8 cellular contexts compared by ENCODE assay signal in the genomic region with DNA sequence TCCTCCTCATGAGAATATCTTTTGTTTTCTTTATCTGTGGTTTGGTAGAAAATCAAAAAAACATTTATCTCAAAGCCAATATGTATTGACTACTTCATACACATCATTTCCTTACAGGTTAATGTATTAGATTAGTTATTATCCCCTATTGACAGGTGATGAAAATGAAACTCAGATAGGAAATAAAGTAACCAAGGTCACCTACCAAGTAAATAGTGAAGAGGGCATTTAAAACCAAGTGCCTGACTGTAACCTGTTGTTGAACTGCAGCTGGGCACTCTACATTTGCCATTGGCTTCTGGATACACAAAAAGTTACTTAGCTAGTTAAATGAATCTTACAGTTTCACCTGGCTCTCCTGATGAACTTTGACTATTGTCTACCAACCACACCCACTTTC.
"Had no signal": no experiment of that assay in that cellular context is flagged by ENCODE, and none has a peak within 500 bp of the region (broad histone marks: within the 10 kb centered on the region; RNA-seq: fewer than 3 reads in every experiment).

No MANE protein-coding gene starts in this region.

- DNase-seq: GOT3, H7, HFFc6, IMR-90, KG1 had no signal

- H3K4me3 Mint-ChIP-seq: HFFc6 had no signal

- ATAC-seq: HCT116, K562 had no signal

- H3K4me3 ChIP-seq: HAP-1, K562 had no signal

- H3K9me3 Mint-ChIP-seq: HFFc6 had no signal

- H3K9me3 ChIP-seq: HAP-1 had no signal

- H3K36me3 ChIP-seq: HAP-1 had no signal

- H3K27ac Mint-ChIP-seq: HFFc6 had no signal
